ENCODE assay signal across 8 cellular contexts in genomic region chr5:177113566-177114424, GRCh38. TPM values are rescaled to one million over a fixed set of nuclear protein-coding genes. Genes with fewer than 3 reads are reported as not detected.
DNase-seq lines count a peak whose midpoint lies in the region; ATAC-seq lines count a peak whose summit lies in the region.

No MANE protein-coding gene starts in this region.

- H3K4me2 ChIP-seq in mesenchymal stem cell (ENCODE audit: low read length, poor library complexity, severe bottlenecking) = no peak overlapping the region

- H4K91ac ChIP-seq in mesenchymal stem cell (ENCODE audit: low read length) = no peak overlapping the region

- H3K4ac ChIP-seq in mesenchymal stem cell (ENCODE audit: low read depth in 1 of 2, low read length in 2 of 2) = no peak overlapping the region

- H3K27me3 ChIP-seq in mesenchymal stem cell (ENCODE audit: control insufficient read depth in 1 of 2, insufficient read depth in 1 of 2, low read length in 2 of 2) = peaks cover 0 to 5% of the 10 kb centered on the region in 2 experiments

- no peak overlapping the region for H2AK5ac ChIP-seq in mesenchymal stem cell (ENCODE audit: low read length, severe bottlenecking)

- H4K8ac ChIP-seq in mesenchymal stem cell (ENCODE audit: low read length) = no peak overlapping the region

- H3K36me3 ChIP-seq in mesenchymal stem cell (ENCODE audit: control insufficient read depth in 1 of 2, insufficient read depth in 2 of 2, low read depth in 1 of 2, low read length in 2 of 2) = no peaks in the 10 kb centered on the region

- no peak overlapping the region for H2BK120ac ChIP-seq in mesenchymal stem cell (ENCODE audit: low read depth, low read length)

- no peaks in the 10 kb centered on the region for H3K9me3 ChIP-seq in mesenchymal stem cell (ENCODE audit: control insufficient read depth, low read length)

- DNase-seq in DMS79 treated with DMSO at 0.1 percent for 48 hours (lab: John Stamatoyannopoulos, UW) (peak; percentile 47), NCI-H82 (lab: John Stamatoyannopoulos, UW) (peak; percentile 77), mesenchymal stem cell (peak; percentile 78)
- peak; percentile 52 to 61 for DNase-seq in activated CD8-positive, alpha-beta memory T cell treated with anti-CD3 and anti-CD28 coated beads for 1 hour (ENCODE audit: extremely low read depth in 1 of 2, low read depth in 1 of 2)
- peak; percentile 66 for DNase-seq in effector CD8-positive, alpha-beta T cell (lab: John Stamatoyannopoulos, UW)
- DNase-seq in stimulated activated CD8-positive, alpha-beta memory T cell treated with anti-CD3 and anti-CD28 coated beads, Interleukin-15, amount 100 ng/mL, for 48 hours (ENCODE audit: low read depth in 2 of 2) = peak; percentile 44 to 49

- H2AFZ ChIP-seq in mesenchymal stem cell (ENCODE audit: low read depth, low read length) = peak overlapping the region; percentile 48

- no peak overlapping the region for H2BK15ac ChIP-seq in mesenchymal stem cell (ENCODE audit: low read depth, poor library complexity, severe bottlenecking)

- no peak overlapping the region for H3K4me3 ChIP-seq in mesenchymal stem cell (ENCODE audit: insufficient read depth in 1 of 2, low read depth in 1 of 2, low read length in 2 of 2)

- no peak overlapping the region for H3K27ac ChIP-seq in mesenchymal stem cell (ENCODE audit: low read length, poor library complexity, severe bottlenecking)

- H2BK12ac ChIP-seq in mesenchymal stem cell (ENCODE audit: low read length in 2 of 2) = no peak overlapping the region

- H3K9ac ChIP-seq in mesenchymal stem cell (ENCODE audit: low read length) = peak overlapping the region; percentile 28

- H3K14ac ChIP-seq in mesenchymal stem cell (ENCODE audit: low read length in 2 of 2) = no peak overlapping the region

- 22% methylated on average over 12 of the region's 14 CpGs for WGBS in mesenchymal stem cell

- peak; percentile 52 for ATAC-seq in HG03159 (IDR thresholded peaks at IDR 0.05; ENCODE audit: unreplicated experiment)
- ATAC-seq in GM18502 (IDR thresholded peaks at IDR 0.05; ENCODE audit: poor library complexity, unreplicated experiment) = no peak

- no peaks in the 10 kb centered on the region for H3K79me1 ChIP-seq in mesenchymal stem cell (replicated peaks; ENCODE audit: low read length, poor library complexity, severe bottlenecking)

- no peak overlapping the region for H3K23ac ChIP-seq in mesenchymal stem cell (ENCODE audit: low read length in 2 of 2)

- H2BK5ac ChIP-seq in mesenchymal stem cell (ENCODE audit: low read depth, low read length, poor library complexity, severe bottlenecking) = no peak overlapping the region

- no peak overlapping the region for H3K18ac ChIP-seq in mesenchymal stem cell (ENCODE audit: low read depth in 1 of 2, low read length in 2 of 2)

- peaks cover 11% of the 10 kb centered on the region for H3K4me1 ChIP-seq in mesenchymal stem cell (ENCODE audit: control insufficient read depth, insufficient read depth, low read depth, low read length)

RNA-seq across cellular contexts. Expression of gene NSD1, which starts 19.8 kb away (rescaled TPM):
- 15.1 TPM for polyA plus RNA-seq in mesenchymal stem cell (2013, experiment 1 of 2)
- polyA plus RNA-seq in mesenchymal stem cell (2013, experiment 2 of 2) = 14.0 TPM

RNA-seq across cellular contexts. Expression of gene FGFR4, which starts 27.1 kb away (rescaled TPM):
- polyA plus RNA-seq in mesenchymal stem cell (2013, experiment 1 of 2) = 16.1 TPM
- 16.0 TPM for polyA plus RNA-seq in mesenchymal stem cell (2013, experiment 2 of 2)
